Comparison of ENCODE assay signal across 10 cellular contexts in the genomic region with DNA sequence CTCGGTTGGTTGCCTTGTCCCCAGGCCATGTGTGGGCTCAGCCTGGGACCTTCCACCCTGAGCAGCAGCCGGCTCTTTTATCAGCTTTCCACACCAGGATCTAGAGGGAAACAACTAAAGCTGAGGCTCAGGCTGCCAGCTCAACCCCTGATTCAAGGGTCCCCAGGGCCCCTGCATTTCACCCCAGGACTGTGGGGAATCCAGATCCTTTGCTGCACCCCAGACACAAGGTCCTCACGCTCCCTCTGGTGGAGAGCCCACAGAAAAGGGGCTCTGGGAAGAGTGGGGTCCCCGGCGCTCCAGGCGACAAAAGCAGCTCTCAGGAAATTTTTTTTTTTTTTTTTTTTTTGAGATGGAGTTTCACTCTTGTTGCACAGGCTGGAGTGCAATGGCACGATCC.
DNase-seq lines count a peak whose midpoint lies in the region; ATAC-seq and TF ChIP-seq lines count a peak whose summit lies in the region.
"Had no signal": no experiment of that assay in that cellular context is flagged by ENCODE, and none has a peak within 500 bp of the region (broad histone marks: within the 10 kb centered on the region; RNA-seq: fewer than 3 reads in every experiment).

No MANE protein-coding gene starts in this region.

- H3K4me3 Mint-ChIP-seq in activated naive CD4-positive, alpha-beta T cell treated with anti-CD3 and anti-CD28 coated beads for 36 hours = no peak overlapping the region
- no peak overlapping the region for H3K4me3 Mint-ChIP-seq in endodermal cell
- H3K4me3 Mint-ChIP-seq: CD14-positive monocyte had no signal

- DNase-seq in activated naive CD4-positive, alpha-beta T cell treated with anti-CD3 and anti-CD28 coated beads for 36 hours = peak; percentile 18
- no peak for DNase-seq in activated naive CD4-positive, alpha-beta T cell treated with Interleukin-2 at 50 U/mL for 16 hours
- DNase-seq in NAMALWA (ENCODE audit: low spot score) (peak; percentile 49), endodermal cell (peak; percentile 59), sigmoid colon (peak; percentile 50), T-helper 2 cell (no peak), epidermal melanocyte (ENCODE audit: insufficient read length, low spot score) (no peak)

- H3K27ac ChIP-seq in endodermal cell (ENCODE audit: low read depth, low read length) = no peak overlapping the region
- H3K27ac ChIP-seq in sigmoid colon = no peak overlapping the region

- H3K9me3 ChIP-seq in endodermal cell (ENCODE audit: control insufficient read depth, low read length) (no peaks in the 10 kb centered on the region), sigmoid colon (no peaks in the 10 kb centered on the region)

- TF ChIP-seq EP300 in sigmoid colon (IDR thresholded peaks at IDR 0.05) = no peak

- no peaks in the 10 kb centered on the region for H3K9me3 Mint-ChIP-seq in activated naive CD4-positive, alpha-beta T cell treated with anti-CD3 and anti-CD28 coated beads for 36 hours
- H3K9me3 Mint-ChIP-seq in endodermal cell = no peaks in the 10 kb centered on the region
- H3K9me3 Mint-ChIP-seq: CD14-positive monocyte had no signal

- TF ChIP-seq CTCF in endodermal cell (conservative IDR thresholded peaks at IDR 0.05) (peak; percentile 59), sigmoid colon (IDR thresholded peaks at IDR 0.05) (peak in 2 of 4 experiments; percentile 13 to 24)

- no peaks in the 10 kb centered on the region for H3K36me3 Mint-ChIP-seq in activated naive CD4-positive, alpha-beta T cell treated with anti-CD3 and anti-CD28 coated beads for 36 hours (ENCODE audit: low read depth)
- no peaks in the 10 kb centered on the region for H3K36me3 Mint-ChIP-seq in endodermal cell (ENCODE audit: low read depth)
- H3K36me3 Mint-ChIP-seq: CD14-positive monocyte had no signal

- intact Hi-C loops in activated naive CD4-positive, alpha-beta T cell treated with anti-CD3 and anti-CD28 coated beads for 36 hours (cut with micrococcal nuclease) = loop anchor here (1.0 kb wide), 1 partner anchor 134 kb away; no protein-coding TSS in a partner anchor
- intact Hi-C loops in sigmoid colon (cut with DNase I) = no loop called here

- H3K9ac ChIP-seq in endodermal cell (ENCODE audit: extremely low read depth, low read length, poor library complexity, severe bottlenecking) = no peak overlapping the region

- peaks cover 3% of the 10 kb centered on the region for H3K4me1 Mint-ChIP-seq in activated naive CD4-positive, alpha-beta T cell treated with anti-CD3 and anti-CD28 coated beads for 36 hours (ENCODE audit: low read depth)
- no peaks in the 10 kb centered on the region for H3K4me1 Mint-ChIP-seq in endodermal cell
- H3K4me1 Mint-ChIP-seq: CD14-positive monocyte had no signal

- no peaks in the 10 kb centered on the region for H3K36me3 ChIP-seq in endodermal cell (ENCODE audit: control insufficient read depth, insufficient read depth, low read length)
- no peaks in the 10 kb centered on the region for H3K36me3 ChIP-seq in sigmoid colon

- H3K27me3 Mint-ChIP-seq in activated naive CD4-positive, alpha-beta T cell treated with anti-CD3 and anti-CD28 coated beads for 36 hours (ENCODE audit: low read depth) = no peaks in the 10 kb centered on the region
- H3K27me3 Mint-ChIP-seq in endodermal cell (ENCODE audit: insufficient read depth) = no peaks in the 10 kb centered on the region

- H3K4me1 ChIP-seq in endodermal cell (ENCODE audit: control insufficient read depth, insufficient read depth, low read length) (no peaks in the 10 kb centered on the region), sigmoid colon (no peaks in the 10 kb centered on the region)

- no peak overlapping the region for H3K27ac Mint-ChIP-seq in activated naive CD4-positive, alpha-beta T cell treated with anti-CD3 and anti-CD28 coated beads for 36 hours
- H3K27ac Mint-ChIP-seq in endodermal cell = no peak overlapping the region

- ATAC-seq in HG02870 (IDR thresholded peaks at IDR 0.05; ENCODE audit: unreplicated experiment) = no peak

- 88 to 90% methylated on average over 5 to 7 of the region's 7 CpGs for WGBS in endodermal cell (ENCODE audit: insufficient coverage in 1 of 2, insufficient read length in 1 of 2), 2 experiments
- 69 to 86% methylated on average over 7 of the region's 7 CpGs for WGBS in sigmoid colon, 2 donors

- TF ChIP-seq POLR2A in sigmoid colon (IDR thresholded peaks at IDR 0.05) = no peak

- CTCF ChIA-PET in activated naive CD4-positive, alpha-beta T cell treated with anti-CD3 and anti-CD28 coated beads for 36 hours (lab: Charles Lee) = interaction anchor here (1.0 to 1.2 kb wide), 2 partner anchors 134 to 239 kb away, joined by 3 to 4 read pairs; no protein-coding TSS in a partner anchor

- H3K4me3 ChIP-seq in endodermal cell (ENCODE audit: low read length) = no peak overlapping the region
- no peak overlapping the region for H3K4me3 ChIP-seq in sigmoid colon
- H3K4me3 ChIP-seq: lung had no signal

- no peaks in the 10 kb centered on the region for H3K27me3 ChIP-seq in endodermal cell (ENCODE audit: control insufficient read depth, insufficient read depth, low read length, poor library complexity, severe bottlenecking)
- H3K27me3 ChIP-seq in sigmoid colon = no peaks in the 10 kb centered on the region

Comparison
In these comparisons a context has a peak if more than half of its experiments do, and no peak if none do; other contexts are left out.
1. DNase-seq: peak in activated naive CD4-positive, alpha-beta T cell treated with anti-CD3 and anti-CD28 coated beads for 36 hours (single experiment), NAMALWA (single experiment), endodermal cell (single experiment) and sigmoid colon (single experiment); none in activated naive CD4-positive, alpha-beta T cell treated with Interleukin-2 at 50 U/mL for 16 hours (single experiment), T-helper 2 cell (0 of 5) and epidermal melanocyte (single experiment).